In the genomic region with DNA sequence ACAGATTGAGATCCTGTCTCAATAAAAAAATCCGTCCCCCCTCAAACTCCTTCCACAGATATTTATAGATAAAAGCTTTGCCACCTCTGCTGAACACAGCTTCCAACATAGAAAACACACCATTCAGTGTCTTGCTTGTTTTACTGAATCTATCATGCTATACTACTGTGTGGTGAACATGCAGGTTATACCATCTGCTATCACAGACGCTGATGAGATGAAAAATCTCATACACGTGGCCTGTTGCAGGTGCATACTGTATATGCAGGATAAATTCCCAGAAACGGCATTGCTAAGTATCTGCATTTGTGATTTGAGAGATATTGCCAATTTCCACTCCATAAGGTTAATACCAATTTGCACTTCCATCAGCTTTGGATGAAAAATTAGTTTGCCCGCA, we compare ENCODE assay signal across 8 cellular contexts. TPM values are rescaled to one million over a fixed set of nuclear protein-coding genes. Genes with fewer than 3 reads are reported as not detected.
"Had no signal": no experiment of that assay in that cellular context is flagged by ENCODE, and none has a peak within 500 bp of the region (broad histone marks: within the 10 kb centered on the region; RNA-seq: fewer than 3 reads in every experiment).

No MANE protein-coding gene starts in this region.

- H2AFZ ChIP-seq: GM23248 had no signal

- H3K9ac ChIP-seq: GM23248, KMS-11 had no signal

- FAIRE-seq: HTR-8/SVneo had no signal

- H3K4me2 ChIP-seq: KMS-11 had no signal

- DNase-seq: GM23248, H7, HCEC 1CT, KBM-7 had no signal

- H3K27ac ChIP-seq: GM23248, KMS-11 had no signal

- H3K4me3 ChIP-seq: GM23248 had no signal

RNA-seq across cellular contexts. Expression of gene IL34, which starts 30.4 kb away (rescaled TPM):
- total RNA-seq: GM23248, H4 had no signal
- polyA plus RNA-seq: GM23248, IgD-negative memory B cell had no signal
